Comparison of ENCODE assay signal across 17 cellular contexts in the genomic region with DNA sequence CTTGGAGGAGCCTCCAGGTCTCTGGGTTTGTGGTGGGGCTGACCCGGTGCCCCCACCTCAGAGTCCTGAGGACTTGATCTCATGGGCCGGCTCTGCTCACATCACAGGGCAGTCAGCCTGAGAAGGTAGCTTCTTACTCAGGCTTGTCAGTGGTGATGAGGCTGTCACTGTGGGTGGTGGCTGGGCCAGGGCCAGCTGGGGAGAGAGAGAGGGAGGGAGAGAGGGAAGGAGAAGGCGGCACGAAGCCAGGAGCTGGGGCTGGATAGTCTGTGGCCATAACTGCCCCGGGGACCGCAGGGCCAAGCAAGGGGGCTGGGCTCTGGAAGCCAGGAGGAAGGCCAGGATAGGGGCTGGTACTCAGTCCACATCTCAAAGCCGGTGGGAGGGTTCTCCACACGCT. TPM values are rescaled to one million over a fixed set of nuclear protein-coding genes. Genes with fewer than 3 reads are reported as not detected.
A peak's percentile ranks its signal among the peaks of the same experiment; 100 is the strongest.
DNase-seq lines count a peak whose midpoint lies in the region; ATAC-seq, FAIRE-seq and TF ChIP-seq lines count a peak whose summit lies in the region.
"Had no signal": no experiment of that assay in that cellular context is flagged by ENCODE, and none has a peak within 500 bp of the region (broad histone marks: within the 10 kb centered on the region; RNA-seq: fewer than 3 reads in every experiment).

No MANE protein-coding gene starts in this region.

- H3K9me3 ChIP-seq in BLaER1, result no peaks in the 10 kb centered on the region

- H3K4me1 ChIP-seq in BLaER1, result peaks cover 46% of the 10 kb centered on the region

- H3K27me3 ChIP-seq in BLaER1 (peaks cover 42% of the 10 kb centered on the region), layer of hippocampus (ENCODE audit: control insufficient read depth, insufficient read depth, low read length) (no peaks in the 10 kb centered on the region)

- peaks cover 46% of the 10 kb centered on the region for H3K27me3 Mint-ChIP-seq in brain
- H3K27me3 Mint-ChIP-seq in activated T-helper 17 cell treated with anti-CD3 and anti-CD28 coated beads, Interleukin-2, amount 50 U/mL, for 72 hours, result peaks cover 36% of the 10 kb centered on the region

- peaks cover 57% of the 10 kb centered on the region for H3K4me1 Mint-ChIP-seq in brain
- H3K4me1 Mint-ChIP-seq in activated T-helper 17 cell treated with anti-CD3 and anti-CD28 coated beads, Interleukin-2, amount 50 U/mL, for 72 hours, result no peaks in the 10 kb centered on the region

- 0 out of 2 replicates have a peak overlapping the region, but pooled peaks have one; percentile 7 for H3K4me2 ChIP-seq in BLaER1
- H3K4me2 ChIP-seq: neural progenitor cell had no signal

- FAIRE-seq in D721Med (lab: Jason Lieb, UNC), result no peak
- FAIRE-seq: HTR-8/SVneo had no signal

- H4K20me1 ChIP-seq in BLaER1, result peaks cover 95% of the 10 kb centered on the region

- TF ChIP-seq CTCF in brain (conservative IDR thresholded peaks at IDR 0.05) (no peak), D721Med (IDR thresholded peaks at IDR 0.05; ENCODE audit: insufficient read depth, missing control alignments) (no peak)

- no peak overlapping the region for H3K9ac ChIP-seq in BLaER1
- H3K9ac ChIP-seq: neural progenitor cell had no signal

- H3K9me3 Mint-ChIP-seq in brain, result peaks cover 0 to 4% (median 0%) of the 10 kb centered on the region in 5 experiments
- H3K9me3 Mint-ChIP-seq in activated T-helper 17 cell treated with anti-CD3 and anti-CD28 coated beads, Interleukin-2, amount 50 U/mL, for 72 hours, result no peaks in the 10 kb centered on the region
- H3K9me3 Mint-ChIP-seq: activated B cell treated with CpG ODN at 0.5 μM for 24 hours, neural progenitor cell, type B pancreatic cell had no signal

- H3K4me3 ChIP-seq in BLaER1, result no peak overlapping the region
- H3K4me3 ChIP-seq: neural progenitor cell had no signal

- peak; percentile 75 for DNase-seq in NCI-H2029 treated with DMSO at 0.1 percent for 48 hours (lab: John Stamatoyannopoulos, UW)
- no peak for DNase-seq in NCI-H510A (lab: John Stamatoyannopoulos, UW)
- DNase-seq in NCI-H2227 treated with DMSO at 0.1 percent for 48 hours (lab: John Stamatoyannopoulos, UW), result no peak
- DNase-seq in D721Med (ENCODE audit: insufficient read length, low spot score), result no peak
- DNase-seq: activated B cell treated with CpG ODN at 0.5 μM for 24 hours; activated gamma-delta T cell treated with Interleukin-2 at 50 U/mL for 16 hours; brain microvascular endothelial cell; effector memory CD4-positive, alpha-beta T cell; NCI-H2171; stimulated activated CD4-positive, alpha-beta T cell treated with anti-CD3 and anti-CD28 coated beads, Interleukin-4, amount 100 ng/mL, for 4 hours had no signal

- ATAC-seq in activated T-helper 17 cell treated with anti-CD3 and anti-CD28 coated beads, Interleukin-2, amount 50 U/mL, for 72 hours (replicated peaks), result no peak

- peaks cover under 1% of the 10 kb centered on the region for H3K36me3 Mint-ChIP-seq in brain
- H3K36me3 Mint-ChIP-seq in activated T-helper 17 cell treated with anti-CD3 and anti-CD28 coated beads, Interleukin-2, amount 50 U/mL, for 72 hours (ENCODE audit: low read depth), result no peaks in the 10 kb centered on the region
- H3K36me3 Mint-ChIP-seq: neural progenitor cell, type B pancreatic cell had no signal

- peaks cover 43% of the 10 kb centered on the region for H3K36me3 ChIP-seq in BLaER1
- H3K36me3 ChIP-seq: brain microvascular endothelial cell, neural progenitor cell had no signal

- peak overlapping the region in 1 of 5 experiments; percentile 37 for H3K4me3 Mint-ChIP-seq in brain
- H3K4me3 Mint-ChIP-seq in activated T-helper 17 cell treated with anti-CD3 and anti-CD28 coated beads, Interleukin-2, amount 50 U/mL, for 72 hours, result no peak overlapping the region
- H3K4me3 Mint-ChIP-seq: activated B cell treated with CpG ODN at 0.5 μM for 24 hours, neural progenitor cell, type B pancreatic cell had no signal

- H3K27ac ChIP-seq in BLaER1 (no peak overlapping the region), layer of hippocampus (ENCODE audit: low read depth, low read length) (peak overlapping the region; percentile 22)
- H3K27ac ChIP-seq: brain microvascular endothelial cell, neural progenitor cell had no signal

- H3K27ac Mint-ChIP-seq in brain, result peak overlapping the region in 4 of 5 experiments; percentile 29 to 64 (median 40)
- H3K27ac Mint-ChIP-seq in activated T-helper 17 cell treated with anti-CD3 and anti-CD28 coated beads, Interleukin-2, amount 50 U/mL, for 72 hours, result no peak overlapping the region
- H3K27ac Mint-ChIP-seq: activated B cell treated with CpG ODN at 0.5 μM for 24 hours, type B pancreatic cell had no signal

RNA-seq across cellular contexts. Expression of a gene that starts 6.5 kb away (rescaled TPM):
- 8.9 TPM for polyA plus RNA-seq in brain (ENCODE audit: insufficient read depth, low read depth, low replicate concordance)
- total RNA-seq in activated T-helper 17 cell treated with anti-CD3 and anti-CD28 coated beads, Interleukin-2, amount 50 U/mL, for 72 hours, result 1 to 10 TPM in 1 of 2 donors, under 1 TPM in 1; 0.82 to 2.2 TPM
